30 cellular contexts compared by ENCODE assay signal in the genomic region with DNA sequence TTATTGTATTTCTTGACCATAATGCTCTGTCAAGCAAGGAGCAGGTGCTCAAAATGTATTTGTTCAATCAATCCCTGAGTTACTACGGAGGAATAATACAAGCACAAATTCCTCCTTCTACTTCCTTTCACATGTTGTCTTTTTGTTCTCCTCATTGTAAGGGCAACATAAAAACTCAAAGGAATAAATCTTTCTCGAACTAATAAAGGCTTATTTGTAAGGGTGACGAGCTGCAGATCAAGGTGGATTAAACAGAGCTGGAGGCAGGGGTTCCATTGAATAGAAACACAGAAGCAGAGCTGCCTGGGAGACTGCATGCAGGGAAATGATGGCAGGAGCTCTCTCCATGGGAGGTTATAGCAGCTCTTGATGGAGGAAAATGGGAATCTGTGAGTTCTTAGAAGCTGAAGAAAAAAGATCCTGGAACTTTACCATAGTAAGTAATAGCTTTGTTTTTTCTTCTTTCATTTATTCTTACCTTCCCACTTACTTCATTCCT.
"Had no signal": no experiment of that assay in that cellular context is flagged by ENCODE, and none has a peak within 500 bp of the region (broad histone marks: within the 10 kb centered on the region; RNA-seq: fewer than 3 reads in every experiment).

No MANE protein-coding gene starts in this region.

- H3K27me3 Mint-ChIP-seq: activated CD4-positive, alpha-beta T cell treated with anti-CD3 and anti-CD28 coated beads, Interleukin-2, amount 10 ng/mL, durations not matched to agents 24 days and 14 days; activated CD8-positive, alpha-beta T cell treated with anti-CD3 and anti-CD28 coated beads for 36 hours; activated naive CD8-positive, alpha-beta T cell treated with anti-CD3 and anti-CD28 coated beads for 36 hours had no signal

- H3K27me3 ChIP-seq: cardiac muscle cell, SJSA1 had no signal

- H3K9me3 Mint-ChIP-seq: activated CD4-positive, alpha-beta T cell treated with anti-CD3 and anti-CD28 coated beads, Interleukin-2, amount 10 ng/mL, durations not matched to agents 24 days and 14 days; activated CD8-positive, alpha-beta T cell treated with anti-CD3 and anti-CD28 coated beads for 36 hours; activated naive CD8-positive, alpha-beta T cell treated with anti-CD3 and anti-CD28 coated beads for 36 hours; activated T-helper 17 cell treated with anti-CD3 and anti-CD28 coated beads, Interleukin-2, amount 50 U/mL, for 72 hours had no signal

- H3K4me3 Mint-ChIP-seq: activated CD4-positive, alpha-beta T cell treated with anti-CD3 and anti-CD28 coated beads, Interleukin-2, amount 10 ng/mL, durations not matched to agents 24 days and 14 days; activated CD8-positive, alpha-beta T cell treated with anti-CD3 and anti-CD28 coated beads for 36 hours; activated naive CD8-positive, alpha-beta T cell treated with anti-CD3 and anti-CD28 coated beads for 36 hours; activated T-cell treated with anti-CD3 and anti-CD28 coated beads, Interleukin-2, amount 50 U/mL, for 72 hours; activated T-helper 17 cell treated with anti-CD3 and anti-CD28 coated beads, Interleukin-2, amount 50 U/mL, for 72 hours had no signal

- H3K9ac ChIP-seq: SK-N-SH had no signal

- H3K27ac ChIP-seq: cardiac muscle cell, SJSA1, WERI-Rb-1 had no signal

- DNase-seq: activated CD4-positive, alpha-beta T cell treated with anti-CD3 and anti-CD28 coated beads, Interleukin-2, amount 10 ng/mL, durations not matched to agents 24 days and 14 days; activated CD4-positive, alpha-beta T cell treated with anti-CD3 and anti-CD28 coated beads, Interleukin-2, amount 50 U/mL, for 4 hours; activated CD8-positive, alpha-beta T cell treated with anti-CD3 and anti-CD28 coated beads for 36 hours; activated effector memory CD4-positive, alpha-beta T cell treated with anti-CD3 and anti-CD28 coated beads, Interleukin-2, amount 50 U/mL, for 16 hours; activated naive CD4-positive, alpha-beta T cell; activated naive CD4-positive, alpha-beta T cell treated with anti-CD3 and anti-CD28 coated beads, Interleukin-2, amount 50 U/mL, for 16 hours; activated naive CD8-positive, alpha-beta T cell treated with anti-CD3 and anti-CD28 coated beads for 36 hours; activated T-cell treated with anti-CD3 and anti-CD28 coated beads, Interleukin-2, amount 50 U/mL, for 1 hour; activated T-cell treated with anti-CD3 and anti-CD28 coated beads, Interleukin-2, amount 50 U/mL, for 72 hours; amniotic stem cell; aorta; NCI-H1092 treated with DMSO at 0.1 percent for 48 hours; NCI-H1417; NCI-H146; NCI-H187; NCI-H2029 treated with DMSO at 0.1 percent for 48 hours; NCI-H2171 treated with DMSO at 0.1 percent for 48 hours; NCI-H2227 treated with DMSO at 0.1 percent for 48 hours; NCI-H446; NCI-H510A treated with DMSO at 0.1 percent for 48 hours; NCI-H526 treated with DMSO at 0.1 percent for 48 hours; SHP77 treated with DMSO at 0.1 percent for 48 hours; SK-N-SH; T1000; WERI-Rb-1 had no signal

- H3K36me3 Mint-ChIP-seq: activated naive CD8-positive, alpha-beta T cell treated with anti-CD3 and anti-CD28 coated beads for 36 hours had no signal

- H3K4me1 ChIP-seq: SJSA1 had no signal

- ATAC-seq: activated CD8-positive, alpha-beta T cell treated with anti-CD3 and anti-CD28 coated beads for 36 hours; activated T-cell treated with anti-CD3 and anti-CD28 coated beads, Interleukin-2, amount 50 U/mL, for 72 hours; activated T-helper 17 cell treated with anti-CD3 and anti-CD28 coated beads, Interleukin-2, amount 50 U/mL, for 72 hours; K562; Panc1 had no signal

- H3K4me1 Mint-ChIP-seq: activated CD4-positive, alpha-beta T cell treated with anti-CD3 and anti-CD28 coated beads, Interleukin-2, amount 10 ng/mL, durations not matched to agents 24 days and 14 days; activated naive CD8-positive, alpha-beta T cell treated with anti-CD3 and anti-CD28 coated beads for 36 hours; activated T-helper 17 cell treated with anti-CD3 and anti-CD28 coated beads, Interleukin-2, amount 50 U/mL, for 72 hours had no signal

- H3K27ac Mint-ChIP-seq: activated CD4-positive, alpha-beta T cell treated with anti-CD3 and anti-CD28 coated beads, Interleukin-2, amount 10 ng/mL, durations not matched to agents 24 days and 14 days; activated CD8-positive, alpha-beta T cell treated with anti-CD3 and anti-CD28 coated beads for 36 hours; activated naive CD8-positive, alpha-beta T cell treated with anti-CD3 and anti-CD28 coated beads for 36 hours; activated T-cell treated with anti-CD3 and anti-CD28 coated beads, Interleukin-2, amount 50 U/mL, for 72 hours; activated T-helper 17 cell treated with anti-CD3 and anti-CD28 coated beads, Interleukin-2, amount 50 U/mL, for 72 hours had no signal

- H3K36me3 ChIP-seq: cardiac muscle cell, SJSA1, WERI-Rb-1 had no signal

- H3K4me3 ChIP-seq: cardiac muscle cell, K562, SJSA1 had no signal

- H3K4me2 ChIP-seq: SK-N-SH had no signal

- H3K9me3 ChIP-seq: SJSA1, SK-N-SH had no signal
